ENCODE assay signal across 18 cellular contexts in genomic region chr7:42222891-42223290, GRCh38. TPM values are rescaled to one million over a fixed set of nuclear protein-coding genes. Genes with fewer than 3 reads are reported as not detected.
DNase-seq lines count a peak whose midpoint lies in the region; ATAC-seq and TF ChIP-seq lines count a peak whose summit lies in the region.
"Had no signal": no experiment of that assay in that cellular context is flagged by ENCODE, and none has a peak within 500 bp of the region (broad histone marks: within the 10 kb centered on the region; RNA-seq: fewer than 3 reads in every experiment).

No MANE protein-coding gene starts in this region.

- H2BK120ac ChIP-seq in H9 (ENCODE audit: low read depth, low read length, poor library complexity, severe bottlenecking): no peak overlapping the region

- H3K4ac ChIP-seq in H9 (ENCODE audit: low read depth, low read length): no peak overlapping the region

- H3K27me3 ChIP-seq in H9 (ENCODE audit: insufficient read depth, low read length): no peaks in the 10 kb centered on the region
- no peaks in the 10 kb centered on the region for H3K27me3 ChIP-seq in iPS-20b (ENCODE audit: insufficient read depth, low read length)
- H3K27me3 ChIP-seq in neural progenitor cell: no peaks in the 10 kb centered on the region

- H3K23ac ChIP-seq in H9 (ENCODE audit: insufficient read length, low read depth, low read length): no peak overlapping the region

- no peak overlapping the region for H3K18ac ChIP-seq in H9 (ENCODE audit: insufficient read length, low read depth, low read length)

- H2AFZ ChIP-seq in H9 (ENCODE audit: low read length): no peak overlapping the region
- H2AFZ ChIP-seq in neural progenitor cell (replicated peaks): no peak overlapping the region

- ATAC-seq in GM21737 (IDR thresholded peaks at IDR 0.05; ENCODE audit: unreplicated experiment): no peak
- ATAC-seq: A549, Panc1 had no signal

- no peak overlapping the region for H2BK20ac ChIP-seq in H9 (ENCODE audit: low read depth, low read length, poor library complexity, severe bottlenecking)

- H2AK5ac ChIP-seq in H9 (ENCODE audit: insufficient read length, low read length): no peak overlapping the region

- peaks cover 0 to 14% (median 8%) of the 10 kb centered on the region in 3 experiments for H3K36me3 Mint-ChIP-seq in H9 (ENCODE audit: insufficient read depth in 1 of 3, low read depth in 3 of 3)
- H3K36me3 Mint-ChIP-seq in neural progenitor cell: peaks cover 46% of the 10 kb centered on the region
- peaks cover 1% of the 10 kb centered on the region for H3K36me3 Mint-ChIP-seq in activated CD4-positive, alpha-beta T cell treated with anti-CD3 and anti-CD28 coated beads, Interleukin-2, amount 10 ng/mL, durations not matched to agents 24 days and 14 days (ENCODE audit: low read depth)

- H4K8ac ChIP-seq in H9 (replicated peaks; ENCODE audit: insufficient read length, low read depth, low read length): no peak overlapping the region

- no peak overlapping the region for H3T11ph ChIP-seq in H9 (ENCODE audit: low read length)

- H3K9ac ChIP-seq in H9 (ENCODE audit: extremely low read depth, insufficient read length, low read length) (no peak overlapping the region), iPS-20b (ENCODE audit: low read depth, low read length) (peak overlapping the region; percentile 72; the same call in 1 of the 2 replicates), neural progenitor cell (no peak overlapping the region)

- no CpG with 5 or more reads among the region's 11 CpGs for WGBS in H9 (ENCODE audit: extremely low coverage, insufficient read length, low lambda C conversion rate)

- H3K27ac ChIP-seq in H9 (ENCODE audit: insufficient read length, low read depth, low read length): peak overlapping the region; percentile 97
- H3K27ac ChIP-seq in iPS-20b (ENCODE audit: low read length): peak overlapping the region; percentile 77
- H3K27ac ChIP-seq in neural progenitor cell: peak overlapping the region; percentile 98
- H3K27ac ChIP-seq: A549 had no signal

- no peak overlapping the region for H3K56ac ChIP-seq in H9 (ENCODE audit: insufficient read length, low read depth, low read length)

- intact Hi-C loops in activated CD4-positive, alpha-beta T cell treated with anti-CD3 and anti-CD28 coated beads, Interleukin-2, amount 10 ng/mL, durations not matched to agents 24 days and 14 days (cut with micrococcal nuclease): no loop called here

- peak overlapping the region; percentile 42; the same call in 1 of the 2 replicates for H3K4me3 ChIP-seq in iPS-20b (ENCODE audit: low read length)
- peak overlapping the region; percentile 20 for H3K4me3 ChIP-seq in neural progenitor cell
- H3K4me3 ChIP-seq: A549 had no signal

- H3K4me1 ChIP-seq in H9 (ENCODE audit: insufficient read depth, low read length): peaks cover 26% of the 10 kb centered on the region; the same call in 1 of the 2 replicates
- peaks cover 72% of the 10 kb centered on the region for H3K4me1 ChIP-seq in iPS-20b (ENCODE audit: insufficient read depth, low read length)
- H3K4me1 ChIP-seq in neural progenitor cell: peaks cover 97% of the 10 kb centered on the region
- H3K4me1 ChIP-seq: A549 had no signal

- H3K9me3 ChIP-seq in H9 (ENCODE audit: control insufficient read depth, low read depth, low read length): no peaks in the 10 kb centered on the region
- no peaks in the 10 kb centered on the region for H3K9me3 ChIP-seq in iPS-20b (ENCODE audit: insufficient read depth, low read depth, low read length)
- H3K9me3 ChIP-seq in neural progenitor cell (ENCODE audit: low read depth): no peaks in the 10 kb centered on the region
- H3K9me3 ChIP-seq: A549 had no signal

- H3K36me3 ChIP-seq in iPS-20b (ENCODE audit: insufficient read depth, low read depth, low read length) (peaks cover 14% of the 10 kb centered on the region; the same call in 1 of the 2 replicates), neural progenitor cell (peaks cover 15% of the 10 kb centered on the region)

- H2BK15ac ChIP-seq in H9 (ENCODE audit: low read depth, low read length): no peak overlapping the region

- H3K4me2 ChIP-seq in H9 (ENCODE audit: insufficient read depth, insufficient read length, low read length) (peak overlapping the region; percentile 18), neural progenitor cell (peak overlapping the region; percentile 62)
- H3K4me2 ChIP-seq: A549 had no signal

- no peak overlapping the region for H3K14ac ChIP-seq in H9 (ENCODE audit: insufficient read depth, low read length)

- H4K91ac ChIP-seq in H9 (ENCODE audit: insufficient read length, low read depth, low read length): no peak overlapping the region

- H3K4me1 Mint-ChIP-seq in H9: peaks cover 84 to 89% of the 10 kb centered on the region in 2 experiments
- H3K4me1 Mint-ChIP-seq in neural progenitor cell: peaks cover 93% of the 10 kb centered on the region
- H3K4me1 Mint-ChIP-seq in activated CD4-positive, alpha-beta T cell treated with anti-CD3 and anti-CD28 coated beads, Interleukin-2, amount 10 ng/mL, durations not matched to agents 24 days and 14 days: peaks cover 6% of the 10 kb centered on the region

- no peak overlapping the region for H4K5ac ChIP-seq in H9 (ENCODE audit: insufficient read length, low read depth, low read length)

- peaks cover 9% of the 10 kb centered on the region for H3K23me2 ChIP-seq in H9 (ENCODE audit: insufficient read length, low read depth, low read length, poor library complexity, severe bottlenecking)

- H3K27me3 Mint-ChIP-seq in H9 (ENCODE audit: low read depth) (no peaks in the 10 kb centered on the region; the same call in 1 of the 2 replicates), neural progenitor cell (ENCODE audit: insufficient read depth, low read depth) (no peaks in the 10 kb centered on the region)
- H3K27me3 Mint-ChIP-seq in activated CD4-positive, alpha-beta T cell treated with anti-CD3 and anti-CD28 coated beads, Interleukin-2, amount 10 ng/mL, durations not matched to agents 24 days and 14 days: peaks cover 25% of the 10 kb centered on the region

- no peaks in the 10 kb centered on the region for H4K20me1 ChIP-seq in H9 (ENCODE audit: control insufficient read depth, insufficient read depth, insufficient read length)
- H4K20me1 ChIP-seq in neural progenitor cell (ENCODE audit: low read depth): peaks cover 77% of the 10 kb centered on the region

- TF ChIP-seq CTCF in H9 (conservative IDR thresholded peaks at IDR 0.05) (no peak), neural progenitor cell (IDR thresholded peaks at IDR 0.05) (no peak)

- H3F3A ChIP-seq in neural progenitor cell (ENCODE audit: low read depth): peaks cover 76% of the 10 kb centered on the region

- H3K27ac Mint-ChIP-seq in H9: peak overlapping the region; percentile 95 to 97 (median 96)
- H3K27ac Mint-ChIP-seq in neural progenitor cell: peak overlapping the region; percentile 92
- no peak overlapping the region for H3K27ac Mint-ChIP-seq in activated CD4-positive, alpha-beta T cell treated with anti-CD3 and anti-CD28 coated beads, Interleukin-2, amount 10 ng/mL, durations not matched to agents 24 days and 14 days
- H3K27ac Mint-ChIP-seq: HFFc6 had no signal

- peak overlapping the region; percentile 7 for H2BK5ac ChIP-seq in H9 (ENCODE audit: insufficient read length, low read length)

- no peaks in the 10 kb centered on the region for H3K9me3 Mint-ChIP-seq in H9
- H3K9me3 Mint-ChIP-seq in neural progenitor cell: no peaks in the 10 kb centered on the region
- H3K9me3 Mint-ChIP-seq in activated CD4-positive, alpha-beta T cell treated with anti-CD3 and anti-CD28 coated beads, Interleukin-2, amount 10 ng/mL, durations not matched to agents 24 days and 14 days: no peaks in the 10 kb centered on the region
- H3K9me3 Mint-ChIP-seq: HFFc6 had no signal

- H3K79me2 ChIP-seq in H9 (ENCODE audit: insufficient read depth, low read length): no peaks in the 10 kb centered on the region; the same call in 1 of the 2 replicates
- peaks cover 100% of the 10 kb centered on the region for H3K79me2 ChIP-seq in neural progenitor cell (ENCODE audit: low read depth)

- H3K4me3 Mint-ChIP-seq in H9 (peak overlapping the region; percentile 23 to 70; a peak in 3 of 5 replicates), neural progenitor cell (peak overlapping the region; percentile 57)
- H3K4me3 Mint-ChIP-seq in activated CD4-positive, alpha-beta T cell treated with anti-CD3 and anti-CD28 coated beads, Interleukin-2, amount 10 ng/mL, durations not matched to agents 24 days and 14 days: no peak overlapping the region
- H3K4me3 Mint-ChIP-seq: HFFc6 had no signal

- no peak overlapping the region for H2BK12ac ChIP-seq in H9 (ENCODE audit: insufficient read length, low read depth, low read length)

- DNase-seq in H9: peak; percentile 67
- peak; percentile 42 for DNase-seq in astrocyte of the hippocampus (ENCODE audit: low read depth, low spot score)
- DNase-seq in neural progenitor cell (ENCODE audit: low spot score): peak; percentile 89
- DNase-seq in activated effector memory CD4-positive, alpha-beta T cell treated with Interleukin-2 at 50 U/mL for 16 hours: no peak
- no peak for DNase-seq in activated CD4-positive, alpha-beta T cell treated with anti-CD3 and anti-CD28 coated beads, Interleukin-2, amount 10 ng/mL, durations not matched to agents 24 days and 14 days
- no peak for DNase-seq in activated CD4-positive, alpha-beta T cell treated with anti-CD3 and anti-CD28 coated beads for 4 hours
- DNase-seq: HFFc6, Karpas-422, MM.1S, NCI-H1105, NCI-H187, NCI-H82, SIG-M5 had no signal

- H3K79me1 ChIP-seq in H9 (ENCODE audit: insufficient read depth, low read depth, low read length, poor library complexity, severe bottlenecking): no peaks in the 10 kb centered on the region

RNA-seq across cellular contexts. Expression of gene GLI3, which starts 14.1 kb away (rescaled TPM):
- 43.0 and 45.0 TPM in 2 replicates for total RNA-seq in H9 (2021)
- 32.0 and 33.0 TPM in 2 replicates for total RNA-seq in neural progenitor cell (ENCODE audit: low replicate concordance)
- total RNA-seq in activated CD4-positive, alpha-beta T cell treated with anti-CD3 and anti-CD28 coated beads, Interleukin-2, amount 10 ng/mL, durations not matched to agents 24 days and 14 days: not detected in 2 replicates
- total RNA-seq: G401 had no signal

Comparison
In these comparisons a context has a peak if more than half of its experiments do, and no peak if none do; other contexts are left out.
1. DNase-seq: peak in H9 (single experiment), astrocyte of the hippocampus (single experiment) and neural progenitor cell (single experiment); none in activated effector memory CD4-positive, alpha-beta T cell treated with Interleukin-2 at 50 U/mL for 16 hours (single experiment), activated CD4-positive, alpha-beta T cell treated with anti-CD3 and anti-CD28 coated beads, Interleukin-2, amount 10 ng/mL, durations not matched to agents 24 days and 14 days (single experiment) and activated CD4-positive, alpha-beta T cell treated with anti-CD3 and anti-CD28 coated beads for 4 hours (0 of 2).
2. RNA of gene GLI3, which starts 14.1 kb away (total RNA-seq): 43.0 to 45.0 TPM in H9 and 32.0 to 33.0 TPM in neural progenitor cell; not detected in activated CD4-positive, alpha-beta T cell treated with anti-CD3 and anti-CD28 coated beads, Interleukin-2, amount 10 ng/mL, durations not matched to agents 24 days and 14 days; every median in the first group is over 10 times any median in the second.
3. Peak in every context shown above with its lines, with median percentiles within 50 percentile points of each other: H3K27ac ChIP-seq.